ENCODE assay signal across 1 cellular context in genomic region chr3:112199622-112200316, GRCh38.
TF ChIP-seq lines count a peak whose summit lies in the region.

No MANE protein-coding gene starts in this region.

TF ChIP-seq in SK-N-SH treated with all-trans-retinoic acid at 6 μM for 48 hours, 23 proteins besides CTCF, POLR2A, EP300 and RAD21 (continued from another document):
- no peak for TF ChIP-seq POU6F1 (CRISPR knock-in tag; IDR thresholded peaks at IDR 0.05; ENCODE audit: borderline replicate concordance, low read depth)
